In the genomic region with DNA sequence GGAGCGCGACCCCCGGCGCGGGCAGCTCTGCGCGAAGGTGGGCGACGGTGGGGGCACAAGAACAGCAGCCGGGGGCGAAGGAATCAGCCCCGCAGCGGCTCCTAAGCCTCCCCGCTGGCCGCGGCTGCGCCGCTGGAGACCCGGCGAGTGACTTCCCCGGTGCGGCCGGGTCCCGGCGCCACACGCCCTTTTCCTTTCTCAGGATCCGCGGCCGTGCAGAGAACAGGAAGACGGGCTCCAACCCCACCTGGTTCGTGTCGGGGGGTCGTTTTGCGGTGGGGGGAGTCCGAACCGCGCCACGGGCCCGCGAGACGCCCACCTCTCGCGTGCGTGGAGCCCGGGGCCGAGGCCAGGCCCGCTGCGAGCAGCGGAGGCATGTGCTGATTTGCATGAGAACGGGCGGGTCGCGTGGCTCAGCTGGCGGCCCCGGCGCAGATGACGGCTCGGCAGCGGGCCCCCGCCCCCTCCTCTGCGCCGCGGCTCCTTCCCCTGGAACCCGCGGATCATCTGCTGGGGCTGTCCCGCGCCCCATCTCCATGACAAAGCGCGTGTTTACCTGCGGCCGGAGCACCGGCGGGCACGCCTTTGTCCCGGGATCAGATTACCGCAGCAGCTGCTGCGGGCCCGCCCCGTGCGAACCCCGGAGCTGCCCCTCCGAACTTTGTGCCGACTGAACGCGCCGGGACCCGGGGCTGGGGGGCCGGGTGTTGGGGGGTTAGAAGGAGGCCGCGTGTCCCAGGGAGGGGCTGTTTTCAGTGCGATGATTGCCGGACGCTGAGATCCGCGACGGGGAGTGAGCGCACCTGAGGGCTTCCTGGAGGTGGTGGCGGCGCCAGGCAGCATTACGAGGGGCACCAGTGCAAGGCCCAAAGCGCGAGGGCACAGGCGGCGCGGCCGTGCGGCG, we compare ENCODE assay signal across 1 cellular context.
A peak's percentile ranks its signal among the peaks of the same experiment; 100 is the strongest.
TF ChIP-seq lines count a peak whose summit lies in the region.

No MANE protein-coding gene starts in this region.

TF ChIP-seq in WTC11, 78 proteins besides CTCF, POLR2A, EP300 and RAD21 (continued from another document and continues in another):
- TF ChIP-seq, protein P1, sequence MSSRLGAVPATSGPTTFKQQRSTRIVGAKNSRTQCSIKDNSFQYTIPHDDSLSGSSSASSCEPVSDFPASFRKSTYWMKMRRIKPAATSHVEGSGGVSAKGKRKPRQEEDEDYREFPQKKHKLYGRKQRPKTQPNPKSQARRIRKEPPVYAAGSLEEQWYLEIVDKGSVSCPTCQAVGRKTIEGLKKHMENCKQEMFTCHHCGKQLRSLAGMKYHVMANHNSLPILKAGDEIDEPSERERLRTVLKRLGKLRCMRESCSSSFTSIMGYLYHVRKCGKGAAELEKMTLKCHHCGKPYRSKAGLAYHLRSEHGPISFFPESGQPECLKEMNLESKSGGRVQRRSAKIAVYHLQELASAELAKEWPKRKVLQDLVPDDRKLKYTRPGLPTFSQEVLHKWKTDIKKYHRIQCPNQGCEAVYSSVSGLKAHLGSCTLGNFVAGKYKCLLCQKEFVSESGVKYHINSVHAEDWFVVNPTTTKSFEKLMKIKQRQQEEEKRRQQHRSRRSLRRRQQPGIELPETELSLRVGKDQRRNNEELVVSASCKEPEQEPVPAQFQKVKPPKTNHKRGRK (CRISPR knock-in tag; IDR thresholded peaks at IDR 0.05; ENCODE audit: borderline replicate concordance), result peak; percentile 79; the same call in 1 of the 2 replicates
- TF ChIP-seq CBFB (CRISPR knock-in tag; IDR thresholded peaks at IDR 0.05; ENCODE audit: low read depth) (no peak), ZNF396 (CRISPR knock-in tag; IDR thresholded peaks at IDR 0.05; ENCODE audit: borderline replicate concordance) (no peak), NR2C2 (CRISPR knock-in tag; IDR thresholded peaks at IDR 0.05) (no peak; the same call in 1 of the 2 replicates), SOX15 (CRISPR knock-in tag; IDR thresholded peaks at IDR 0.05) (no peak), JAZF1 (CRISPR knock-in tag; IDR thresholded peaks at IDR 0.05) (no peak), NFE2L1 (CRISPR knock-in tag; IDR thresholded peaks at IDR 0.05) (peak; percentile 81), ZNF219 (CRISPR knock-in tag; IDR thresholded peaks at IDR 0.05; ENCODE audit: borderline replicate concordance) (no peak), PRRX2 (CRISPR knock-in tag; IDR thresholded peaks at IDR 0.05) (no peak), GABPB1 (CRISPR knock-in tag; IDR thresholded peaks at IDR 0.05) (0 out of 2 replicates have a peak, but pooled peaks have one; percentile 13), ZNF232 (CRISPR knock-in tag; IDR thresholded peaks at IDR 0.05) (peak; percentile 67; the same call in 1 of the 2 replicates), SMAD4 (CRISPR knock-in tag; IDR thresholded peaks at IDR 0.05) (no peak), NR1H2 (CRISPR knock-in tag; IDR thresholded peaks at IDR 0.05) (no peak), ELF4 (CRISPR knock-in tag; IDR thresholded peaks at IDR 0.05; ENCODE audit: low read depth) (no peak), ZNF138 (CRISPR knock-in tag; conservative IDR thresholded peaks at IDR 0.05) (no peak; the same call in 1 of the 2 replicates), ZBTB21 (CRISPR knock-in tag; IDR thresholded peaks at IDR 0.05; ENCODE audit: borderline replicate concordance) (peak; percentile 71), GRHL2 (CRISPR knock-in tag; IDR thresholded peaks at IDR 0.05; ENCODE audit: insufficient replicate concordance, severe bottlenecking) (no peak), MXD4 (CRISPR knock-in tag; IDR thresholded peaks at IDR 0.05; ENCODE audit: borderline replicate concordance) (no peak), SMAD3 (CRISPR knock-in tag; IDR thresholded peaks at IDR 0.05; ENCODE audit: borderline replicate concordance) (peak; percentile 66; the same call in 1 of the 2 replicates), TCF7 (CRISPR knock-in tag; IDR thresholded peaks at IDR 0.05; ENCODE audit: low read depth) (no peak), MYBL2 (CRISPR knock-in tag; IDR thresholded peaks at IDR 0.05) (peak; percentile 50), TEAD4 (CRISPR knock-in tag; IDR thresholded peaks at IDR 0.05) (peak; percentile 37; the same call in 1 of the 2 replicates), ESRRA (CRISPR knock-in tag; IDR thresholded peaks at IDR 0.05; ENCODE audit: borderline replicate concordance) (0 out of 2 replicates have a peak, but pooled peaks have one; percentile 22), ZNF416 (CRISPR knock-in tag; IDR thresholded peaks at IDR 0.05) (no peak), ZNF263 (CRISPR knock-in tag; IDR thresholded peaks at IDR 0.05; ENCODE audit: low read depth) (peak; percentile 45; the same call in 1 of the 2 replicates), GTF2I (CRISPR knock-in tag; conservative IDR thresholded peaks at IDR 0.05) (0 out of 2 replicates have a peak, but pooled peaks have one; percentile 50)
- TF ChIP-seq, protein P2, sequence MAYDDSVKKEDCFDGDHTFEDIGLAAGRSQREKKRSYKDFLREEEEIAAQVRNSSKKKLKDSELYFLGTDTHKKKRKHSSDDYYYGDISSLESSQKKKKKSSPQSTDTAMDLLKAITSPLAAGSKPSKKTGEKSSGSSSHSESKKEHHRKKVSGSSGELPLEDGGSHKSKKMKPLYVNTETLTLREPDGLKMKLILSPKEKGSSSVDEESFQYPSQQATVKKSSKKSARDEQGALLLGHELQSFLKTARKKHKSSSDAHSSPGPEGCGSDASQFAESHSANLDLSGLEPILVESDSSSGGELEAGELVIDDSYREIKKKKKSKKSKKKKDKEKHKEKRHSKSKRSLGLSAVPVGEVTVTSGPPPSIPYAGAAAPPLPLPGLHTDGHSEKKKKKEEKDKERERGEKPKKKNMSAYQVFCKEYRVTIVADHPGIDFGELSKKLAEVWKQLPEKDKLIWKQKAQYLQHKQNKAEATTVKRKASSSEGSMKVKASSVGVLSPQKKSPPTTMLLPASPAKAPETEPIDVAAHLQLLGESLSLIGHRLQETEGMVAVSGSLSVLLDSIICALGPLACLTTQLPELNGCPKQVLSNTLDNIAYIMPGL (CRISPR knock-in tag; IDR thresholded peaks at IDR 0.05), result 0 out of 2 replicates have a peak, but pooled peaks have one; percentile 66
- TF ChIP-seq, protein P3, sequence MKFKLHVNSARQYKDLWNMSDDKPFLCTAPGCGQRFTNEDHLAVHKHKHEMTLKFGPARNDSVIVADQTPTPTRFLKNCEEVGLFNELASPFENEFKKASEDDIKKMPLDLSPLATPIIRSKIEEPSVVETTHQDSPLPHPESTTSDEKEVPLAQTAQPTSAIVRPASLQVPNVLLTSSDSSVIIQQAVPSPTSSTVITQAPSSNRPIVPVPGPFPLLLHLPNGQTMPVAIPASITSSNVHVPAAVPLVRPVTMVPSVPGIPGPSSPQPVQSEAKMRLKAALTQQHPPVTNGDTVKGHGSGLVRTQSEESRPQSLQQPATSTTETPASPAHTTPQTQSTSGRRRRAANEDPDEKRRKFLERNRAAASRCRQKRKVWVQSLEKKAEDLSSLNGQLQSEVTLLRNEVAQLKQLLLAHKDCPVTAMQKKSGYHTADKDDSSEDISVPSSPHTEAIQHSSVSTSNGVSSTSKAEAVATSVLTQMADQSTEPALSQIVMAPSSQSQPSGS (CRISPR knock-in tag; IDR thresholded peaks at IDR 0.05; ENCODE audit: borderline replicate concordance, low read depth), result peak; percentile 38; the same call in 1 of the 2 replicates
- TF ChIP-seq, protein P4, sequence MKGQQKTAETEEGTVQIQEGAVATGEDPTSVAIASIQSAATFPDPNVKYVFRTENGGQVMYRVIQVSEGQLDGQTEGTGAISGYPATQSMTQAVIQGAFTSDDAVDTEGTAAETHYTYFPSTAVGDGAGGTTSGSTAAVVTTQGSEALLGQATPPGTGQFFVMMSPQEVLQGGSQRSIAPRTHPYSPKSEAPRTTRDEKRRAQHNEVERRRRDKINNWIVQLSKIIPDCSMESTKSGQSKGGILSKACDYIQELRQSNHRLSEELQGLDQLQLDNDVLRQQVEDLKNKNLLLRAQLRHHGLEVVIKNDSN (CRISPR knock-in tag; IDR thresholded peaks at IDR 0.05), result peak; percentile 59; the same call in 1 of the 2 replicates
- TF ChIP-seq, protein P5, sequence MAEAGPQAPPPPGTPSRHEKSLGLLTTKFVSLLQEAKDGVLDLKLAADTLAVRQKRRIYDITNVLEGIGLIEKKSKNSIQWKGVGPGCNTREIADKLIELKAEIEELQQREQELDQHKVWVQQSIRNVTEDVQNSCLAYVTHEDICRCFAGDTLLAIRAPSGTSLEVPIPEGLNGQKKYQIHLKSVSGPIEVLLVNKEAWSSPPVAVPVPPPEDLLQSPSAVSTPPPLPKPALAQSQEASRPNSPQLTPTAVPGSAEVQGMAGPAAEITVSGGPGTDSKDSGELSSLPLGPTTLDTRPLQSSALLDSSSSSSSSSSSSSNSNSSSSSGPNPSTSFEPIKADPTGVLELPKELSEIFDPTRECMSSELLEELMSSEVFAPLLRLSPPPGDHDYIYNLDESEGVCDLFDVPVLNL (CRISPR knock-in tag; IDR thresholded peaks at IDR 0.05; ENCODE audit: borderline replicate concordance, low read depth), result no peak
- TF ChIP-seq, protein P6, sequence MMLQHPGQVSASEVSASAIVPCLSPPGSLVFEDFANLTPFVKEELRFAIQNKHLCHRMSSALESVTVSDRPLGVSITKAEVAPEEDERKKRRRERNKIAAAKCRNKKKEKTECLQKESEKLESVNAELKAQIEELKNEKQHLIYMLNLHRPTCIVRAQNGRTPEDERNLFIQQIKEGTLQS (CRISPR knock-in tag; conservative IDR thresholded peaks at IDR 0.05), result no peak
- TF ChIP-seq, protein P7, sequence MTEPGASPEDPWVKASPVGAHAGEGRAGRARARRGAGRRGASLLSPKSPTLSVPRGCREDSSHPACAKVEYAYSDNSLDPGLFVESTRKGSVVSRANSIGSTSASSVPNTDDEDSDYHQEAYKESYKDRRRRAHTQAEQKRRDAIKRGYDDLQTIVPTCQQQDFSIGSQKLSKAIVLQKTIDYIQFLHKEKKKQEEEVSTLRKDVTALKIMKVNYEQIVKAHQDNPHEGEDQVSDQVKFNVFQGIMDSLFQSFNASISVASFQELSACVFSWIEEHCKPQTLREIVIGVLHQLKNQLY (CRISPR knock-in tag; IDR thresholded peaks at IDR 0.05), result no peak
- TF ChIP-seq, protein P8, sequence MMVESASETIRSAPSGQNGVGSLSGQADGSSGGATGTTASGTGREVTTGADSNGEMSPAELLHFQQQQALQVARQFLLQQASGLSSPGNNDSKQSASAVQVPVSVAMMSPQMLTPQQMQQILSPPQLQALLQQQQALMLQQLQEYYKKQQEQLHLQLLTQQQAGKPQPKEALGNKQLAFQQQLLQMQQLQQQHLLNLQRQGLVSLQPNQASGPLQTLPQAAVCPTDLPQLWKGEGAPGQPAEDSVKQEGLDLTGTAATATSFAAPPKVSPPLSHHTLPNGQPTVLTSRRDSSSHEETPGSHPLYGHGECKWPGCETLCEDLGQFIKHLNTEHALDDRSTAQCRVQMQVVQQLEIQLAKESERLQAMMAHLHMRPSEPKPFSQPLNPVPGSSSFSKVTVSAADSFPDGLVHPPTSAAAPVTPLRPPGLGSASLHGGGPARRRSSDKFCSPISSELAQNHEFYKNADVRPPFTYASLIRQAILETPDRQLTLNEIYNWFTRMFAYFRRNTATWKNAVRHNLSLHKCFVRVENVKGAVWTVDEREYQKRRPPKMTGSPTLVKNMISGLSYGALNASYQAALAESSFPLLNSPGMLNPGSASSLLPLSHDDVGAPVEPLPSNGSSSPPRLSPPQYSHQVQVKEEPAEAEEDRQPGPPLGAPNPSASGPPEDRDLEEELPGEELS (CRISPR knock-in tag; IDR thresholded peaks at IDR 0.05), result peak; percentile 99; the same call in 1 of the 2 replicates
- TF ChIP-seq, protein P9, sequence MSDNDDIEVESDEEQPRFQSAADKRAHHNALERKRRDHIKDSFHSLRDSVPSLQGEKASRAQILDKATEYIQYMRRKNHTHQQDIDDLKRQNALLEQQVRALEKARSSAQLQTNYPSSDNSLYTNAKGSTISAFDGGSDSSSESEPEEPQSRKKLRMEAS (CRISPR knock-in tag; IDR thresholded peaks at IDR 0.05), result peak; percentile 94
- TF ChIP-seq, protein P10, sequence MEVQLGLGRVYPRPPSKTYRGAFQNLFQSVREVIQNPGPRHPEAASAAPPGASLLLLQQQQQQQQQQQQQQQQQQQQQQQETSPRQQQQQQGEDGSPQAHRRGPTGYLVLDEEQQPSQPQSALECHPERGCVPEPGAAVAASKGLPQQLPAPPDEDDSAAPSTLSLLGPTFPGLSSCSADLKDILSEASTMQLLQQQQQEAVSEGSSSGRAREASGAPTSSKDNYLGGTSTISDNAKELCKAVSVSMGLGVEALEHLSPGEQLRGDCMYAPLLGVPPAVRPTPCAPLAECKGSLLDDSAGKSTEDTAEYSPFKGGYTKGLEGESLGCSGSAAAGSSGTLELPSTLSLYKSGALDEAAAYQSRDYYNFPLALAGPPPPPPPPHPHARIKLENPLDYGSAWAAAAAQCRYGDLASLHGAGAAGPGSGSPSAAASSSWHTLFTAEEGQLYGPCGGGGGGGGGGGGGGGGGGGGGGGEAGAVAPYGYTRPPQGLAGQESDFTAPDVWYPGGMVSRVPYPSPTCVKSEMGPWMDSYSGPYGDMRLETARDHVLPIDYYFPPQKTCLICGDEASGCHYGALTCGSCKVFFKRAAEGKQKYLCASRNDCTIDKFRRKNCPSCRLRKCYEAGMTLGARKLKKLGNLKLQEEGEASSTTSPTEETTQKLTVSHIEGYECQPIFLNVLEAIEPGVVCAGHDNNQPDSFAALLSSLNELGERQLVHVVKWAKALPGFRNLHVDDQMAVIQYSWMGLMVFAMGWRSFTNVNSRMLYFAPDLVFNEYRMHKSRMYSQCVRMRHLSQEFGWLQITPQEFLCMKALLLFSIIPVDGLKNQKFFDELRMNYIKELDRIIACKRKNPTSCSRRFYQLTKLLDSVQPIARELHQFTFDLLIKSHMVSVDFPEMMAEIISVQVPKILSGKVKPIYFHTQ (CRISPR knock-in tag; IDR thresholded peaks at IDR 0.05), result no peak
- TF ChIP-seq, protein P11, sequence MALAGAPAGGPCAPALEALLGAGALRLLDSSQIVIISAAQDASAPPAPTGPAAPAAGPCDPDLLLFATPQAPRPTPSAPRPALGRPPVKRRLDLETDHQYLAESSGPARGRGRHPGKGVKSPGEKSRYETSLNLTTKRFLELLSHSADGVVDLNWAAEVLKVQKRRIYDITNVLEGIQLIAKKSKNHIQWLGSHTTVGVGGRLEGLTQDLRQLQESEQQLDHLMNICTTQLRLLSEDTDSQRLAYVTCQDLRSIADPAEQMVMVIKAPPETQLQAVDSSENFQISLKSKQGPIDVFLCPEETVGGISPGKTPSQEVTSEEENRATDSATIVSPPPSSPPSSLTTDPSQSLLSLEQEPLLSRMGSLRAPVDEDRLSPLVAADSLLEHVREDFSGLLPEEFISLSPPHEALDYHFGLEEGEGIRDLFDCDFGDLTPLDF (CRISPR knock-in tag; IDR thresholded peaks at IDR 0.05), result no peak
- TF ChIP-seq, protein P12, sequence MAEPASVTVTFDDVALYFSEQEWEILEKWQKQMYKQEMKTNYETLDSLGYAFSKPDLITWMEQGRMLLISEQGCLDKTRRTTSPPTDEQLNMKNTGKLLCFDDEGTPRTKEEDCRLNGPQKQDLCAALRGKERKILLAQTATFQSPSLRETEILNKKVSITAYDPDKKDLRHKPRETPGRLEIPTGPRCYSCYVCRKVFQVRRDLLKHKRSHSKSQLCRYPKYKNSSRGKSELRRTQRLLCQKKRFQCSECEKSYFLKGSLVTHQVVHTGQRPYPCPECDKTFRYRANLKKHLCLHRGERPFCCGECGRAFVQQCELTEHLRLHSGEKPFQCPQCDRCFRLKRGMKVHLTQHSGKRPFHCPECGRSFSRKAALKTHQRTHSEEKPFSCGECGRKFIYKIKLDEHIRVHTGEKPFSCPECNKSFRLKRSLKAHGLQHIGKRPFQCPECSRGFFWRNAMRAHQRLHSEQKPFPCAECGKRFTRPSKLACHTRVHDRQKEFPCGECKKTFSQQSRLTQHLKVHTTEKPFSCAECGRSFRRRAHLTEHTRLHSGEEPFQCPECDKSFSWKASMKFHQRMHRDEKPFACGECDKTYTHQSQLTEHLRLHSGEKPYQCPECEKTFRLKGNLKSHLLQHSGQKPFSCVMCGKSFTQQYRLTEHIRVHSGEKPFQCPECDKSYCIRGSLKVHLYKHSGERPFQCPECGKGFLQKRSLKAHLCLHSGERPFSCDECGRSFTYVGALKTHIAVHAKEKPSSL (CRISPR knock-in tag; conservative IDR thresholded peaks at IDR 0.05), result no peak
